Comparison of ENCODE assay signal across 8 cellular contexts in the genomic region with DNA sequence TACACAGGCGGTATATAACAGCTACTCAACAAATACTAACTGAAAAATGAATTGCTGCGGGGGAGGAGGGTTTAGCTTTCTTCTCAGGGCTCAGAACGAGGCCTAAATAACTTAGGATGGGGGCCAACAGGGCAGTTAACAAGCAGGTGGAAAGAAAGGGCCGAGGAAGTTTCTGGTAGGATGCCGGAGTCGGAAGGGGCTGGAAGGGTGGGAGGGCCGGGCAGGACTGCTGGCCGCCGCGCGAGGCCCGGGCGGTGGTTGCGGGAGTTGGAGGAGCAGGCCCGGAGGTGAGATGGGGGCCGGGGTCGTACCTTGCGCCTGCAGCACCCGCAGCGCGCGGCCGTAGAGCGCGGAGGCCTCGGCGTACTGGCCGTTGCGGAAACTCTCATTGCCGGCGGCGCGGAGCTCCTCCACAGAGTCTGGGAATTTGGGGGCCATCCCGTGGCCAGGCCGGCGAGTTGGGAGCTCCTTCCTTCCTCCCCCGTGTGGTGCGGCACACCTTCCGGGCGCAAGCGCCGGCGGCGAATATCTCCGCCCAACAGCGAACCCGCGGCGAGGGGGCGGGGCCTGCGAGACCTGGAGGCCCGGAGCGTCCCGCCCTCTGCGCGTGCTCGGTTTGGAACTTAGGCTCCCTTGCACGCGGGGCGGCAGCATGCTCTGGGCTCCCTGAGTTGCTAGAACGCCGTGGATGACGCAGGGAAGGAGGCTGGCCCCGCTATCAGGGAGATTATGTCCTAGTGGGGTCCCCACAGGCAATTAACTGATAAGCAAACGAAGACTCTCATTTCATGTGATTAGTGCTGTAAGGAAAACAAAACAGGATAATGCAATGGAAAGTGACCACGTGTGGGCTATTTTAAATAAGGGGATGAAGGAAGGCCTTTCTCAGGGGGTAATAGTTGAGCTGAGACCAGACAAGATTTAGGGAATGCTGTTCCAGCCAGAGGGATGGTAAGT. TPM values are rescaled to one million over a fixed set of nuclear protein-coding genes. Genes with fewer than 3 reads are reported as not detected.
DNase-seq lines count a peak whose midpoint lies in the region; ATAC-seq and TF ChIP-seq lines count a peak whose summit lies in the region.

A gene with protein sequence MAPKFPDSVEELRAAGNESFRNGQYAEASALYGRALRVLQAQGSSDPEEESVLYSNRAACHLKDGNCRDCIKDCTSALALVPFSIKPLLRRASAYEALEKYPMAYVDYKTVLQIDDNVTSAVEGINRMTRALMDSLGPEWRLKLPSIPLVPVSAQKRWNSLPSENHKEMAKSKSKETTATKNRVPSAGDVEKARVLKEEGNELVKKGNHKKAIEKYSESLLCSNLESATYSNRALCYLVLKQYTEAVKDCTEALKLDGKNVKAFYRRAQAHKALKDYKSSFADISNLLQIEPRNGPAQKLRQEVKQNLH (minus strand): TSS at position 502 of the 957 bp plus-strand sequence. CDS start 64 bp downstream, at position 438.

- H3K27me3 Mint-ChIP-seq in activated naive CD4-positive, alpha-beta T cell treated with anti-CD3 and anti-CD28 coated beads, Interleukin-2, amount 50 U/mL, for 24 hours = no peaks in the 10 kb centered on the region

- DNase-seq in GM10248 (ENCODE audit: extremely low spot score) (peak; percentile 97), NCI-H1092 treated with DMSO at 0.1 percent for 48 hours (lab: John Stamatoyannopoulos, UW) (peak; percentile 92), germinal center (ENCODE audit: low spot score) (peak; percentile 97), nucleus accumbens (lab: John Stamatoyannopoulos, UW) (peak in 55 of 56 donors; percentile 59 to 97 (median 88)), suprapubic skin (ENCODE audit: low spot score in 2 of 2) (peak; percentile 94)

- no peaks in the 10 kb centered on the region for H3K9me3 ChIP-seq in suprapubic skin

- peak within 1 kb of the TSS; percentile 100 for H3K27ac Mint-ChIP-seq in activated naive CD4-positive, alpha-beta T cell treated with anti-CD3 and anti-CD28 coated beads, Interleukin-2, amount 50 U/mL, for 24 hours

- POLR2A ChIA-PET in GM10248 (lab: Yijun Ruan, JAX) = interaction anchor here (1.2 kb wide), 1 partner anchor 11 kb away, joined by 5 read pairs; no protein-coding TSS in a partner anchor

- peaks cover 22% of the 10 kb centered on the region for H3K36me3 Mint-ChIP-seq in activated naive CD4-positive, alpha-beta T cell treated with anti-CD3 and anti-CD28 coated beads, Interleukin-2, amount 50 U/mL, for 24 hours

- H3K4me3 ChIP-seq in suprapubic skin = peak within 1 kb of the TSS; percentile 82

- ATAC-seq in HG02610 (IDR thresholded peaks at IDR 0.05; ENCODE audit: unreplicated experiment) = peak; percentile 86
- peak; percentile 95 for ATAC-seq in SK-N-SH treated with all-trans-retinoic acid at 6 μM for 48 hours

- TF ChIP-seq CTCF in GM10248 (IDR thresholded peaks at IDR 0.05; ENCODE audit: control extremely low read depth, extremely low read depth, low read depth, missing control alignments) (peak; percentile 1), suprapubic skin (IDR thresholded peaks at IDR 0.05) (no peak)

- CTCF ChIA-PET in GM10248 (lab: Yijun Ruan, JAX) = interaction anchor here (0.8 to 2.3 kb wide), 11 partner anchors 11 to 136 kb away, joined by 3 to 7 read pairs (median 3); no protein-coding TSS in a partner anchor

- H3K4me1 Mint-ChIP-seq in activated naive CD4-positive, alpha-beta T cell treated with anti-CD3 and anti-CD28 coated beads, Interleukin-2, amount 50 U/mL, for 24 hours = peaks cover 67% of the 10 kb centered on the region

- peak within 1 kb of the TSS; percentile 96 for H3K4me3 Mint-ChIP-seq in activated naive CD4-positive, alpha-beta T cell treated with anti-CD3 and anti-CD28 coated beads, Interleukin-2, amount 50 U/mL, for 24 hours

- no peaks in the 10 kb centered on the region for H3K9me3 Mint-ChIP-seq in activated naive CD4-positive, alpha-beta T cell treated with anti-CD3 and anti-CD28 coated beads, Interleukin-2, amount 50 U/mL, for 24 hours

- H3K36me3 ChIP-seq in suprapubic skin = peaks cover 12% of the 10 kb centered on the region

- peak in 1 of 2 donors; percentile 53 for TF ChIP-seq POLR2A in suprapubic skin (IDR thresholded peaks at IDR 0.05)

- H3K27me3 ChIP-seq in suprapubic skin = no peaks in the 10 kb centered on the region

- TF ChIP-seq EP300 in suprapubic skin (IDR thresholded peaks at IDR 0.05) = no peak

- WGBS in suprapubic skin = under 1% methylated on average over 23 of the region's 66 CpGs

- peak within 1 kb of the TSS; percentile 84 for H3K27ac ChIP-seq in suprapubic skin

- H3K4me1 ChIP-seq in suprapubic skin = peaks cover 19% of the 10 kb centered on the region

TF ChIP-seq in SK-N-SH treated with all-trans-retinoic acid at 6 μM for 48 hours, 23 proteins besides CTCF, POLR2A, EP300 and RAD21:
- TF ChIP-seq ZNF70 (CRISPR knock-in tag; IDR thresholded peaks at IDR 0.05) (no peak), ZFP3 (CRISPR knock-in tag; IDR thresholded peaks at IDR 0.05) (no peak)
- TF ChIP-seq, protein P1, sequence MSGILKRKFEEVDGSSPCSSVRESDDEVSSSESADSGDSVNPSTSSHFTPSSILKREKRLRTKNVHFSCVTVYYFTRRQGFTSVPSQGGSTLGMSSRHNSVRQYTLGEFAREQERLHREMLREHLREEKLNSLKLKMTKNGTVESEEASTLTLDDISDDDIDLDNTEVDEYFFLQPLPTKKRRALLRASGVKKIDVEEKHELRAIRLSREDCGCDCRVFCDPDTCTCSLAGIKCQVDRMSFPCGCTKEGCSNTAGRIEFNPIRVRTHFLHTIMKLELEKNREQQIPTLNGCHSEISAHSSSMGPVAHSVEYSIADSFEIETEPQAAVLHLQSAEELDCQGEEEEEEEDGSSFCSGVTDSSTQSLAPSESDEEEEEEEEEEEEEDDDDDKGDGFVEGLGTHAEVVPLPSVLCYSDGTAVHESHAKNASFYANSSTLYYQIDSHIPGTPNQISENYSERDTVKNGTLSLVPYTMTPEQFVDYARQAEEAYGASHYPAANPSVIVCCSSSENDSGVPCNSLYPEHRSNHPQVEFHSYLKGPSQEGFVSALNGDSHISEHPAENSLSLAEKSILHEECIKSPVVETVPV (CRISPR knock-in tag; IDR thresholded peaks at IDR 0.05) = no peak

RNA-seq across cellular contexts. Expression of the gene that starts here (rescaled TPM):
- total RNA-seq in suprapubic skin = 10 to 100 TPM; 14.4 to 17.3 (median 15.6) TPM

Comparison
In these comparisons a context has a peak if more than half of its experiments do, and no peak if none do; other contexts are left out.
1. Peak in every context shown above with its lines: DNase-seq, ATAC-seq, H3K4me3 ChIP-seq and H3K27ac ChIP-seq.